In genomic region chr10:124403548-124403947, GRCh38 we compare ENCODE assay signal across 9 cellular contexts. TPM values are rescaled to one million over a fixed set of nuclear protein-coding genes. Genes with fewer than 3 reads are reported as not detected.
DNase-seq lines count a peak whose midpoint lies in the region; ATAC-seq and TF ChIP-seq lines count a peak whose summit lies in the region.
"Had no signal": no experiment of that assay in that cellular context is flagged by ENCODE, and none has a peak within 500 bp of the region (broad histone marks: within the 10 kb centered on the region; RNA-seq: fewer than 3 reads in every experiment).

No MANE protein-coding gene starts in this region.

- no peaks in the 10 kb centered on the region for H3K9me3 Mint-ChIP-seq in activated CD8-positive, alpha-beta T cell treated with anti-CD3 and anti-CD28 coated beads, Interleukin-2, amount 10 ng/mL, durations not matched to agents 7 days and 5 days (ENCODE audit: insufficient read depth)

- no peaks in the 10 kb centered on the region for H3K27me3 Mint-ChIP-seq in activated CD8-positive, alpha-beta T cell treated with anti-CD3 and anti-CD28 coated beads, Interleukin-2, amount 10 ng/mL, durations not matched to agents 7 days and 5 days (ENCODE audit: low read depth)

- H2AFZ ChIP-seq in trophoblast cell (ENCODE audit: insufficient read depth, low read length, poor library complexity) = no peak overlapping the region

- H3K9me3 ChIP-seq in DOHH2 (ENCODE audit: control insufficient read depth, insufficient read depth, low read length) (no peaks in the 10 kb centered on the region), trophoblast cell (ENCODE audit: insufficient read depth, low read depth, low read length) (no peaks in the 10 kb centered on the region)

- H3K4ac ChIP-seq in trophoblast cell (ENCODE audit: low read depth, low read length) = no peak overlapping the region

- H3K36me3 Mint-ChIP-seq in activated CD8-positive, alpha-beta T cell treated with anti-CD3 and anti-CD28 coated beads, Interleukin-2, amount 10 ng/mL, durations not matched to agents 7 days and 5 days (ENCODE audit: low read depth) = peaks cover 29% of the 10 kb centered on the region

- H3K79me2 ChIP-seq in DOHH2 (ENCODE audit: control insufficient read depth, low read length) = no peaks in the 10 kb centered on the region
- no peaks in the 10 kb centered on the region for H3K79me2 ChIP-seq in trophoblast cell (ENCODE audit: control insufficient read depth, insufficient read depth, low read length, poor library complexity)

- no peaks in the 10 kb centered on the region for H3K79me1 ChIP-seq in trophoblast cell (ENCODE audit: low read length)

- peaks cover 34% of the 10 kb centered on the region for H3K36me3 ChIP-seq in DOHH2 (ENCODE audit: control insufficient read depth, low read length)
- peaks cover 28 to 40% of the 10 kb centered on the region in 2 experiments for H3K36me3 ChIP-seq in trophoblast cell (ENCODE audit: control insufficient read depth in 1 of 2, insufficient read depth in 2 of 2, low read length in 2 of 2)

- no CpG with 5 or more reads among the region's 8 CpGs for WGBS in trophoblast cell (ENCODE audit: extremely low coverage, insufficient coverage, insufficient read length)

- H3K4me1 Mint-ChIP-seq in activated CD8-positive, alpha-beta T cell treated with anti-CD3 and anti-CD28 coated beads, Interleukin-2, amount 10 ng/mL, durations not matched to agents 7 days and 5 days (ENCODE audit: low read depth) = peaks cover 10% of the 10 kb centered on the region

- H3K9ac ChIP-seq in trophoblast cell (ENCODE audit: low read length) = no peak overlapping the region

- no peak overlapping the region for H3K4me3 ChIP-seq in DOHH2 (ENCODE audit: low read length)
- no peak overlapping the region for H3K4me3 ChIP-seq in trophoblast cell (ENCODE audit: low read depth, low read length)

- CTCF ChIA-PET in activated CD8-positive, alpha-beta T cell treated with anti-CD3 and anti-CD28 coated beads, Interleukin-2, amount 10 ng/mL, durations not matched to agents 7 days and 5 days (lab: Charles Lee) = interaction anchor here (0.7 to 6.5 kb wide), 27 partner anchors 9 to 821 kb away, joined by 3 to 51 read pairs (median 4); partner anchors contain the start of genes LHPP and OAT

- DNase-seq in NCI-H526 (lab: John Stamatoyannopoulos, UW) (peak; percentile 72 to 85), globus pallidus (ENCODE audit: low spot score) (peak; percentile 73), trophoblast cell (peak; percentile 57 to 92)
- DNase-seq in activated CD8-positive, alpha-beta T cell treated with anti-CD3 and anti-CD28 coated beads, Interleukin-2, amount 10 ng/mL, durations not matched to agents 7 days and 5 days = peak; percentile 58

- no peaks in the 10 kb centered on the region for H3K9me2 ChIP-seq in DOHH2 (replicated peaks; ENCODE audit: control insufficient read depth, low read length)

- POLR2A ChIA-PET in activated CD8-positive, alpha-beta T cell treated with anti-CD3 and anti-CD28 coated beads, Interleukin-2, amount 10 ng/mL, durations not matched to agents 7 days and 5 days (lab: Charles Lee) = interaction anchor here (0.7 to 1.6 kb wide), 2 partner anchors 15 to 68 kb away, joined by 3 to 6 read pairs; partner anchors contain the start of gene OAT

- H2BK5ac ChIP-seq in trophoblast cell (ENCODE audit: low read depth, low read length, poor library complexity) = no peak overlapping the region

- no peak overlapping the region for H3K27ac ChIP-seq in DOHH2 (ENCODE audit: low read depth, low read length)
- no peak overlapping the region for H3K27ac ChIP-seq in trophoblast cell (ENCODE audit: low read depth, low read length)

- H3K14ac ChIP-seq in trophoblast cell (ENCODE audit: low read length) = no peak overlapping the region

- no peak overlapping the region for H4K12ac ChIP-seq in trophoblast cell (ENCODE audit: low read depth, low read length)

- no peaks in the 10 kb centered on the region for H3K27me3 ChIP-seq in DOHH2 (ENCODE audit: control insufficient read depth, low read length)
- H3K27me3 ChIP-seq in trophoblast cell (ENCODE audit: insufficient read depth, low read length) = no peaks in the 10 kb centered on the region

- no peak overlapping the region for H3K23ac ChIP-seq in trophoblast cell (ENCODE audit: low read length)

- no peak overlapping the region for H2BK12ac ChIP-seq in trophoblast cell (ENCODE audit: low read length)

- no peak overlapping the region for H2AK5ac ChIP-seq in trophoblast cell (ENCODE audit: low read length)

- peak; percentile 72 for TF ChIP-seq CTCF in DOHH2 (IDR thresholded peaks at IDR 0.05; ENCODE audit: low read depth, low read length, poor library complexity, severe bottlenecking)

- peak overlapping the region; percentile 70 for H3K27ac Mint-ChIP-seq in activated CD8-positive, alpha-beta T cell treated with anti-CD3 and anti-CD28 coated beads, Interleukin-2, amount 10 ng/mL, durations not matched to agents 7 days and 5 days

- H3K4me3 Mint-ChIP-seq in activated CD8-positive, alpha-beta T cell treated with anti-CD3 and anti-CD28 coated beads, Interleukin-2, amount 10 ng/mL, durations not matched to agents 7 days and 5 days = no peak overlapping the region

- H3K18ac ChIP-seq in trophoblast cell (ENCODE audit: low read length) = no peak overlapping the region

- H3K4me2 ChIP-seq in DOHH2 (ENCODE audit: low read length) (peak overlapping the region; percentile 42; the same call in 1 of the 2 replicates), trophoblast cell (ENCODE audit: low read length) (no peak overlapping the region)

- H2BK120ac ChIP-seq in trophoblast cell (ENCODE audit: insufficient read depth, low read length, poor library complexity) = no peak overlapping the region

- no peaks in the 10 kb centered on the region for H3F3A ChIP-seq in DOHH2 (ENCODE audit: control insufficient read depth, insufficient read depth)

- no peaks in the 10 kb centered on the region for H4K20me1 ChIP-seq in DOHH2 (ENCODE audit: control insufficient read depth, insufficient read depth, low read depth, low read length)

- no peak overlapping the region for H4K91ac ChIP-seq in trophoblast cell (ENCODE audit: low read depth, low read length)

- ATAC-seq in GM19468 (IDR thresholded peaks at IDR 0.05; ENCODE audit: extremely low read depth, unreplicated experiment) = peak; percentile 76
- ATAC-seq in HG03565 (IDR thresholded peaks at IDR 0.05; ENCODE audit: unreplicated experiment) = peak; percentile 79
- peak; percentile 97 for ATAC-seq in activated CD8-positive, alpha-beta T cell treated with anti-CD3 and anti-CD28 coated beads, Interleukin-2, amount 10 ng/mL, durations not matched to agents 7 days and 5 days
- no peak for ATAC-seq in HG03520 (IDR thresholded peaks at IDR 0.05; ENCODE audit: unreplicated experiment)

- H3K4me1 ChIP-seq in DOHH2 (ENCODE audit: control insufficient read depth, low read length) = peaks cover 10% of the 10 kb centered on the region
- H3K4me1 ChIP-seq in trophoblast cell (ENCODE audit: control insufficient read depth in 1 of 2, insufficient read depth in 2 of 2, low read length in 2 of 2) = no peaks in the 10 kb centered on the region

- no peak overlapping the region for H4K8ac ChIP-seq in trophoblast cell (ENCODE audit: low read depth, low read length)

RNA-seq across cellular contexts. Expression of gene OAT, which starts 15.2 kb away (rescaled TPM):
- total RNA-seq in activated CD8-positive, alpha-beta T cell treated with anti-CD3 and anti-CD28 coated beads, Interleukin-2, amount 10 ng/mL, durations not matched to agents 7 days and 5 days = 10 to 100 TPM; 22.4 to 28.0 TPM
- 48.2 and 50.5 TPM in 2 replicates for polyA plus RNA-seq in trophoblast cell (2013)

RNA-seq across cellular contexts. Expression of gene NKX1-2, which starts 46.3 kb away (rescaled TPM):
- not detected for total RNA-seq in activated CD8-positive, alpha-beta T cell treated with anti-CD3 and anti-CD28 coated beads, Interleukin-2, amount 10 ng/mL, durations not matched to agents 7 days and 5 days
- polyA plus RNA-seq in trophoblast cell (2013) = 0.07 and 0.10 TPM in 2 replicates
- total RNA-seq: subcutaneous adipose tissue had no signal

RNA-seq across cellular contexts. Expression of gene LHPP, which starts 58.1 kb away (rescaled TPM):
- total RNA-seq in activated CD8-positive, alpha-beta T cell treated with anti-CD3 and anti-CD28 coated beads, Interleukin-2, amount 10 ng/mL, durations not matched to agents 7 days and 5 days = 10 to 100 TPM; 24.7 to 25.7 TPM
- 7.4 and 7.6 TPM in 2 replicates for polyA plus RNA-seq in trophoblast cell (2013)
